In the genomic region with DNA sequence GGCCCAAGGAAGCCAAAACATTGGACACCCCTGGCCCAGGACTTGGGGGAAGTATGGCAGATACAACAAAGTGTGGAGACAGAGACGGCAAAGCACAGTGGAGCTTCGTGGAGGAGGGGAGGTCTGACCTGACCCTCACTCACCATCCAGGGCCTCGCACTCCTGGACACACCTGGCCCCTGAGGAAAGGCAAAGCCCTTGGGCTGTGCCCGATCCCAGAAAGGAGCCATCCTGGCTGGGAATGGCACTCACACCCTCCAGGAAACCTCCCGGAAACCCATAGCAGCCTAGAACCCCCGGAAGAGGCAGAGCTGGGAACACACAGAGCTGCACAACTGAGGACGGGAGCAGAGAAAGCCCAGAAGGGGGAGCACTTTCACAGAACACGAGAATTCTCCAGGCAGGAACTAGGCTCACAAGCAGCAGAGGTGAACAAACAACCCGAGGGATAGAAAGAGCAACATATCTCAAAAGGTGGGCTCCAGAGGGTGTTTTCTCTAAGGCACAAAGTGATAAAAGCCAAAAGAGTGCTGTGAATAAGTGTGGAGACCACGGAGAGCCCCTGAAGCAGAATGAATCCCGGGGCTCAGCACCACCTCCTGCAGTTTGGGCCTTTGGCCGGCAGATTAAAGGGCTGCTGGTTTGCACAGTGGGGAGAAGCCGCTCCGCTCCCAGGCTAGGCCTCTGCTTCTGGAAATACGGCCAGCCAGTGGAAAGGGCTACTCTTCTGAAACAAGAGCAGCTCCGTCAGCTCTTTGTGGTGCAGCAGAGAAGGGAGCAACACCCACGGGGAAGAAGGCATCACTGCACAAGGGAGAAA, we compare ENCODE assay signal across 7 cellular contexts.
DNase-seq lines count a peak whose midpoint lies in the region; ATAC-seq and TF ChIP-seq lines count a peak whose summit lies in the region.

No MANE protein-coding gene starts in this region.

- H3K27me3 ChIP-seq in DND-41 (ENCODE audit: insufficient read depth, low read length, poor library complexity): no peaks in the 10 kb centered on the region
- H3K27me3 ChIP-seq in SU-DHL-6 (ENCODE audit: low read length): no peaks in the 10 kb centered on the region
- H3K27me3 ChIP-seq in esophagus squamous epithelium: no peaks in the 10 kb centered on the region

- H3K4me1 ChIP-seq in DND-41 (ENCODE audit: insufficient read depth, low read length): no peaks in the 10 kb centered on the region
- no peaks in the 10 kb centered on the region for H3K4me1 ChIP-seq in esophagus squamous epithelium
- no peaks in the 10 kb centered on the region for H3K4me1 ChIP-seq in mucosa of descending colon (ENCODE audit: low read depth)

- WGBS in esophagus squamous epithelium, 2 donors: 45 to 70% methylated on average over 14 to 15 of the region's 17 CpGs

- H3K27ac ChIP-seq in DND-41 (ENCODE audit: low read length) (no peak overlapping the region), SU-DHL-6 (ENCODE audit: low read depth, low read length) (peak overlapping the region; percentile 5; the same call in 1 of the 2 replicates), esophagus squamous epithelium (peak overlapping the region in 2 of 4 donors; percentile 3 to 12)

- H2AFZ ChIP-seq in DND-41 (ENCODE audit: low read depth, low read length) (no peak overlapping the region), SU-DHL-6 (ENCODE audit: low read depth, low read length, severe bottlenecking) (no peak overlapping the region)

- H3K36me3 ChIP-seq in DND-41 (ENCODE audit: insufficient read depth, low read length) (peaks cover 96% of the 10 kb centered on the region), SU-DHL-6 (ENCODE audit: low read length) (peaks cover 3% of the 10 kb centered on the region), esophagus squamous epithelium (peaks cover 51 to 100% (median 57%) of the 10 kb centered on the region in 3 donors), mucosa of descending colon (ENCODE audit: low read depth) (no peaks in the 10 kb centered on the region)

- H3K4me3 ChIP-seq in DND-41 (ENCODE audit: low read depth in 1 of 2, low read length in 2 of 2) (no peak overlapping the region), SU-DHL-6 (ENCODE audit: insufficient read depth, low read length, poor library complexity, severe bottlenecking) (no peak overlapping the region), esophagus squamous epithelium (no peak overlapping the region), mucosa of descending colon (no peak overlapping the region)

- POLR2A ChIA-PET in HEK293T (lab: Yijun Ruan, JAX): interaction anchor here (1.3 kb wide), 1 partner anchor 124 kb away, joined by 3 read pairs; no protein-coding TSS in a partner anchor

- H3F3A ChIP-seq in SU-DHL-6 (ENCODE audit: insufficient read depth): peaks cover 64% of the 10 kb centered on the region

- no peak for TF ChIP-seq POLR2A in esophagus squamous epithelium (IDR thresholded peaks at IDR 0.05)

- H3K9ac ChIP-seq in DND-41 (ENCODE audit: low read depth, low read length) (no peak overlapping the region), SU-DHL-6 (ENCODE audit: low read length) (no peak overlapping the region)

- no peaks in the 10 kb centered on the region for H3K79me2 ChIP-seq in DND-41 (ENCODE audit: insufficient read depth, low read length)
- no peaks in the 10 kb centered on the region for H3K79me2 ChIP-seq in SU-DHL-6 (ENCODE audit: insufficient read depth, low read length)

- ATAC-seq in DND-41 (ENCODE audit: insufficient read depth, low read depth) (peak; percentile 63), mucosa of descending colon (peak; percentile 71), HG02623 (IDR thresholded peaks at IDR 0.05; ENCODE audit: unreplicated experiment) (no peak)

- CTCF ChIA-PET in HEK293T (lab: Yijun Ruan, JAX): interaction anchor here (0.6 to 1.4 kb wide), 8 partner anchors 9 to 376 kb away, joined by 3 to 11 read pairs (median 4); no protein-coding TSS in a partner anchor

- TF ChIP-seq CTCF in DND-41 (IDR thresholded peaks at IDR 0.05; ENCODE audit: borderline replicate concordance, extremely low read depth, low read length, poor library complexity, severe bottlenecking) (peak; percentile 74), SU-DHL-6 (IDR thresholded peaks at IDR 0.05; ENCODE audit: insufficient read depth, low read length, poor library complexity, severe bottlenecking) (peak; percentile 98), esophagus squamous epithelium (IDR thresholded peaks at IDR 0.05) (peak in 5 of 6 experiments; percentile 27 to 58 (median 37)), mucosa of descending colon (IDR thresholded peaks at IDR 0.05) (peak; percentile 13)

- peaks cover 15% of the 10 kb centered on the region for H4K20me1 ChIP-seq in DND-41 (ENCODE audit: insufficient read depth, low read length)
- H4K20me1 ChIP-seq in SU-DHL-6 (ENCODE audit: low read depth, low read length): no peaks in the 10 kb centered on the region

- no peaks in the 10 kb centered on the region for H3K9me3 ChIP-seq in DND-41 (ENCODE audit: insufficient read depth, low read length, severe bottlenecking)
- no peaks in the 10 kb centered on the region for H3K9me3 ChIP-seq in SU-DHL-6 (ENCODE audit: insufficient read depth, low read length)
- H3K9me3 ChIP-seq in esophagus squamous epithelium: no peaks in the 10 kb centered on the region
- H3K9me3 ChIP-seq in mucosa of descending colon: no peaks in the 10 kb centered on the region

- H3K4me2 ChIP-seq in DND-41 (ENCODE audit: insufficient read depth, low read length): no peak overlapping the region
- H3K4me2 ChIP-seq in SU-DHL-6 (ENCODE audit: low read depth, low read length, poor library complexity, severe bottlenecking): no peak overlapping the region

- H3K9me2 ChIP-seq in SU-DHL-6 (replicated peaks; ENCODE audit: insufficient read depth, low read length): no peaks in the 10 kb centered on the region

- DNase-seq in DND-41 (peak; percentile 49), HEK293T (ENCODE audit: extremely low spot score) (peak; percentile 60), esophagus squamous epithelium (lab: John Stamatoyannopoulos, UW) (no peak), mucosa of descending colon (peak in 1 of 3 donors; percentile 66), activated gamma-delta T cell treated with Interleukin-2 at 50 U/mL for 16 hours (no peak)

- intact Hi-C loops in esophagus squamous epithelium (cut with DNase I) (loop anchor here (10.0 kb wide), 1 partner anchor 140 kb away; no protein-coding TSS in a partner anchor), mucosa of descending colon (cut with DNase I, micrococcal nuclease) (no loop called here)

TF ChIP-seq in HEK293T, 16 proteins besides CTCF, POLR2A, EP300 and RAD21:
- TF ChIP-seq BHLHE40 (IDR thresholded peaks at IDR 0.05; ENCODE audit: borderline replicate concordance): no peak
- TF ChIP-seq FOXM1 (IDR thresholded peaks at IDR 0.05; ENCODE audit: borderline replicate concordance): no peak
- TF ChIP-seq FOXA1 (IDR thresholded peaks at IDR 0.05): no peak
- TF ChIP-seq ARNT (IDR thresholded peaks at IDR 0.05): no peak
- TF ChIP-seq ELF4 (IDR thresholded peaks at IDR 0.05): no peak
- TF ChIP-seq TARDBP (IDR thresholded peaks at IDR 0.05): no peak
- no peak for TF ChIP-seq NFRKB (IDR thresholded peaks at IDR 0.05)
- TF ChIP-seq CTBP1 (IDR thresholded peaks at IDR 0.05; ENCODE audit: borderline replicate concordance): no peak

Comparison
In these comparisons a context has a peak if more than half of its experiments do, and no peak if none do; other contexts are left out.
1. DNase-seq: peak in DND-41 (single experiment) and HEK293T (single experiment); none in esophagus squamous epithelium (single experiment) and activated gamma-delta T cell treated with Interleukin-2 at 50 U/mL for 16 hours (single experiment).
2. CTCF ChIP-seq: peak in every context shown above with its lines; median percentile 98 in SU-DHL-6; 74 in DND-41; 37 in esophagus squamous epithelium; 13 in mucosa of descending colon.